11 cellular contexts compared by ENCODE assay signal in the genomic region with DNA sequence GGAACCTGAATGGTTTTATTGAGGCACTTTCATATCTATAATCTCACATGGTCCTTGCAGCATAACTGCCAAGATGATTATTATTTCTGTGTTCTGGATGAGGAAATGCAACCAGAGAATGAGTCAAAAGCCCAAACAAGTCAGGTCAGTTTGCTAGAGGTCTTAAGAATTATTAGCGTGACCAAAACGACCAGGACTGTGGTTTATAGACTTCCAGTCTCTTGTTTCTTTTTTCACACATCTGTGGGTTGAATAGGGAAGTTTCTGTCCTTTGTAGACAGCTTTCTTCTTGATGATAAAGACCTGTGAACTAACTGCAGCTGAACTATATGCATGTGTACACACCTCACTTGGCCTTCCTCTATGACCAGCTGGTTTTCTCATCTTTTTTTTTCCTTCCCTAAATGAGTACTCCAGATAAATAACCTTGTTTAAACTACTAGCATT. TPM values are rescaled to one million over a fixed set of nuclear protein-coding genes. Genes with fewer than 3 reads are reported as not detected.
DNase-seq lines count a peak whose midpoint lies in the region; ATAC-seq and TF ChIP-seq lines count a peak whose summit lies in the region.
"Had no signal": no experiment of that assay in that cellular context is flagged by ENCODE, and none has a peak within 500 bp of the region (broad histone marks: within the 10 kb centered on the region; RNA-seq: fewer than 3 reads in every experiment).

No MANE protein-coding gene starts in this region.

- intact Hi-C loops in CD4-positive, alpha-beta memory T cell (cut with micrococcal nuclease) = no loop called here

- peaks cover 0 to 4% (median 0%) of the 10 kb centered on the region in 8 donors for H3K9me3 Mint-ChIP-seq in CD4-positive, alpha-beta memory T cell
- H3K9me3 Mint-ChIP-seq: stimulated activated naive CD8-positive, alpha-beta T cell treated with anti-CD3 and anti-CD28 coated beads, Interleukin-15, Interleukin-2, amounts not matched to agents 100 ng/mL and 50 ng/mL, for 24 hours had no signal

- no peak overlapping the region for H3K4me3 Mint-ChIP-seq in CD4-positive, alpha-beta memory T cell
- H3K4me3 Mint-ChIP-seq: activated CD8-positive, alpha-beta T cell treated with anti-CD3 and anti-CD28 coated beads, Interleukin-2, amount 10 ng/mL, durations not matched to agents 7 days and 5 days; stimulated activated naive CD8-positive, alpha-beta T cell treated with anti-CD3 and anti-CD28 coated beads, Interleukin-15, Interleukin-2, amounts not matched to agents 100 ng/mL and 50 ng/mL, for 24 hours had no signal

- peak; percentile 89 for ATAC-seq in HG03103 (IDR thresholded peaks at IDR 0.05; ENCODE audit: low read depth, unreplicated experiment)
- ATAC-seq: activated CD8-positive, alpha-beta T cell treated with anti-CD3 and anti-CD28 coated beads, Interleukin-2, amount 10 ng/mL, durations not matched to agents 7 days and 5 days had no signal

- no peaks in the 10 kb centered on the region for H3K4me1 ChIP-seq in CD4-positive, alpha-beta memory T cell (ENCODE audit: insufficient read depth, low read length)

- H3K27me3 ChIP-seq in CD4-positive, alpha-beta memory T cell (ENCODE audit: insufficient read depth, low read length) = no peaks in the 10 kb centered on the region

- DNase-seq in GM12864 (ENCODE audit: low read depth) = peak; percentile 85
- DNase-seq in GM20000 (ENCODE audit: low spot score) = peak; percentile 49
- peak; percentile 72 for DNase-seq in RPMI8226
- DNase-seq in effector CD4-positive, alpha-beta T cell = no peak
- DNase-seq in CD4-positive, alpha-beta memory T cell = no peak
- no peak for DNase-seq in GM10266 (ENCODE audit: extremely low spot score)
- no peak for DNase-seq in DMS153 (lab: John Stamatoyannopoulos, UW)
- DNase-seq: activated CD8-positive, alpha-beta T cell treated with anti-CD3 and anti-CD28 coated beads, Interleukin-2, amount 10 ng/mL, durations not matched to agents 7 days and 5 days; caudate nucleus had no signal

- H3K4me1 Mint-ChIP-seq in CD4-positive, alpha-beta memory T cell = peaks cover 0 to 6% (median 1%) of the 10 kb centered on the region in 4 donors

- POLR2A ChIA-PET in CD4-positive, alpha-beta memory T cell (lab: Charles Lee; ENCODE audit: partially characterized antibody) = no interaction called here

- no peak overlapping the region for H3K27ac ChIP-seq in CD4-positive, alpha-beta memory T cell (ENCODE audit: low read depth, low read length)

- H3K36me3 Mint-ChIP-seq in CD4-positive, alpha-beta memory T cell = peaks cover 0 to 4% of the 10 kb centered on the region in 2 donors

- H3K36me3 ChIP-seq in CD4-positive, alpha-beta memory T cell (ENCODE audit: insufficient read depth, low read length) = no peaks in the 10 kb centered on the region

- H3K27me3 Mint-ChIP-seq in CD4-positive, alpha-beta memory T cell = peaks cover 9 to 11% of the 10 kb centered on the region in 2 donors

- no peaks in the 10 kb centered on the region for H3K9me3 ChIP-seq in CD4-positive, alpha-beta memory T cell (ENCODE audit: control insufficient read depth in 1 of 2, low read length in 2 of 2)

- H3K4me3 ChIP-seq in GM12864 (ENCODE audit: low read depth, low read length) = no peak overlapping the region
- H3K4me3 ChIP-seq in CD4-positive, alpha-beta memory T cell (ENCODE audit: low read length in 2 of 2) = no peak overlapping the region

- CTCF ChIA-PET in CD4-positive, alpha-beta memory T cell (lab: Charles Lee; ENCODE audit: partially characterized antibody) = no interaction called here

- TF ChIP-seq CTCF in GM12864 (IDR thresholded peaks at IDR 0.05; ENCODE audit: low read depth, low read length, missing control alignments) (no peak), GM20000 (IDR thresholded peaks at IDR 0.05; ENCODE audit: extremely low read depth, missing control alignments) (no peak), GM10266 (IDR thresholded peaks at IDR 0.05; ENCODE audit: control insufficient read depth, insufficient read depth, low read depth, missing control alignments) (no peak)

- no peak overlapping the region for H3K27ac Mint-ChIP-seq in CD4-positive, alpha-beta memory T cell
- H3K27ac Mint-ChIP-seq: activated CD8-positive, alpha-beta T cell treated with anti-CD3 and anti-CD28 coated beads, Interleukin-2, amount 10 ng/mL, durations not matched to agents 7 days and 5 days; stimulated activated naive CD8-positive, alpha-beta T cell treated with anti-CD3 and anti-CD28 coated beads, Interleukin-15, Interleukin-2, amounts not matched to agents 100 ng/mL and 50 ng/mL, for 24 hours had no signal

RNA-seq across cellular contexts. Expression of a gene that starts 13.9 kb away (rescaled TPM):
- total RNA-seq in CD4-positive, alpha-beta memory T cell = 10 to 100 TPM; 28.1 to 31.3 TPM
- 1 to 10 TPM; 2.9 to 8.8 TPM for polyA plus RNA-seq in CD4-positive, alpha-beta memory T cell
- total RNA-seq: activated CD8-positive, alpha-beta T cell treated with anti-CD3 and anti-CD28 coated beads, Interleukin-2, amount 10 ng/mL, durations not matched to agents 7 days and 5 days had no signal

Comparison
In these comparisons a context has a peak if more than half of its experiments do, and no peak if none do; other contexts are left out.
1. DNase-seq: peak in GM12864 (single experiment), GM20000 (single experiment) and RPMI8226 (single experiment); none in effector CD4-positive, alpha-beta T cell (single experiment), CD4-positive, alpha-beta memory T cell (0 of 5), GM10266 (single experiment) and DMS153 (single experiment).